ENCODE assay signal across 10 cellular contexts in genomic region chr5:94613583-94613982, GRCh38. TPM values are rescaled to one million over a fixed set of nuclear protein-coding genes. Genes with fewer than 3 reads are reported as not detected.
DNase-seq lines count a peak whose midpoint lies in the region; ATAC-seq, FAIRE-seq and TF ChIP-seq lines count a peak whose summit lies in the region.
"Had no signal": no experiment of that assay in that cellular context is flagged by ENCODE, and none has a peak within 500 bp of the region (broad histone marks: within the 10 kb centered on the region; RNA-seq: fewer than 3 reads in every experiment).

No MANE protein-coding gene starts in this region.

- H3K9ac ChIP-seq in HCT116 (ENCODE audit: low read length), result no peak overlapping the region

- no peak overlapping the region for H2AFZ ChIP-seq in HCT116 (ENCODE audit: low read depth, low read length, poor library complexity, severe bottlenecking)

- H3K4me2 ChIP-seq in HCT116 (ENCODE audit: low read length), result no peak overlapping the region

- no TSS peak for BruUV-seq in HCT116 (replicated peaks; lab: Mats Ljungman, UMichigan)

- DNase-seq in Daoy (ENCODE audit: low read depth) (peak; percentile 19), HCT116 (ENCODE audit: low read depth, low spot score) (peak; percentile 33), SW480 (ENCODE audit: low spot score) (peak; percentile 11), iPS DF 6.9 (ENCODE audit: low read depth, low spot score) (peak; percentile 27), activated gamma-delta T cell treated with Interleukin-2 at 50 U/mL for 16 hours (no peak), NOMO-1 treated with dmso at 0.1 percent for 144 hours (lab: John Stamatoyannopoulos, UW; ENCODE audit: unreplicated experiment) (no peak), pancreas (no peak)
- DNase-seq: immature natural killer cell had no signal

- H3K4me1 ChIP-seq in HCT116 (ENCODE audit: control insufficient read depth in 1 of 2, insufficient read depth in 2 of 2, low read length in 2 of 2) (peaks cover 5 to 7% of the 10 kb centered on the region in 2 experiments), iPS DF 6.9 (ENCODE audit: control insufficient read depth, insufficient read depth, low read length) (no peaks in the 10 kb centered on the region), pancreas (peaks cover 0 to 10% (median 8%) of the 10 kb centered on the region in 3 donors)

- intact Hi-C loops in HCT116 (cut with micrococcal nuclease), result loop anchor here (5.0 kb wide), 2 partner anchors 124 to 239 kb away; no protein-coding TSS in a partner anchor
- intact Hi-C loops in pancreas (cut with DNase I), result no loop called here

- H3K9me3 ChIP-seq in HCT116 (ENCODE audit: control insufficient read depth in 1 of 2, insufficient read depth in 1 of 2, low read depth in 1 of 2, low read length in 2 of 2) (no peaks in the 10 kb centered on the region), iPS DF 6.9 (ENCODE audit: control insufficient read depth, insufficient read depth, low read length) (no peaks in the 10 kb centered on the region), pancreas (no peaks in the 10 kb centered on the region)
- H3K9me3 ChIP-seq: tibial nerve had no signal

- peak; percentile 43 for ATAC-seq in HCT116
- ATAC-seq in GM21360 (IDR thresholded peaks at IDR 0.05; ENCODE audit: unreplicated experiment), result no peak
- no peak for ATAC-seq in pancreas

- H4K20me1 ChIP-seq in HCT116 (ENCODE audit: insufficient read depth), result no peaks in the 10 kb centered on the region

- CTCF ChIA-PET in HCT116 (lab: Charles Lee), result interaction anchor here (0.6 to 1.2 kb wide), 4 partner anchors 9 to 280 kb away, joined by 3 to 5 read pairs (median 4); no protein-coding TSS in a partner anchor

- H3K36me3 ChIP-seq in HCT116 (ENCODE audit: control insufficient read depth in 1 of 2, insufficient read depth in 2 of 2, low read length in 2 of 2), result no peaks in the 10 kb centered on the region
- H3K36me3 ChIP-seq in iPS DF 6.9 (ENCODE audit: control insufficient read depth, insufficient read depth, low read length), result no peaks in the 10 kb centered on the region
- H3K36me3 ChIP-seq in pancreas, result no peaks in the 10 kb centered on the region
- H3K36me3 ChIP-seq: tibial nerve had no signal

- H3K27ac ChIP-seq in HCT116 (ENCODE audit: low read depth, low read length), result no peak overlapping the region
- no peak overlapping the region for H3K27ac ChIP-seq in iPS DF 6.9 (ENCODE audit: low read length)
- no peak overlapping the region for H3K27ac ChIP-seq in pancreas
- H3K27ac ChIP-seq: tibial nerve had no signal

- peak; percentile 31 to 51 (median 42); a peak in 5 of 6 replicates for TF ChIP-seq CTCF in HCT116 (IDR thresholded peaks at IDR 0.05 in 2 of 3, conservative IDR thresholded peaks at IDR 0.05 in 1 of 3; ENCODE audit: borderline replicate concordance in 1 of 3, insufficient read depth in 1 of 3, low read depth in 2 of 3, low read length in 2 of 3)
- TF ChIP-seq CTCF in pancreas (IDR thresholded peaks at IDR 0.05), result no peak

- no peak for FAIRE-seq in pancreas (lab: Jason Lieb, UNC)

- H3K4me3 ChIP-seq in HCT116 (replicated peaks in 1 of 2; ENCODE audit: low read depth in 1 of 2, low read length in 2 of 2) (no peak overlapping the region), iPS DF 6.9 (ENCODE audit: low read length) (no peak overlapping the region), pancreas (no peak overlapping the region)
- H3K4me3 ChIP-seq: tibial nerve had no signal

- H3K27me3 ChIP-seq in HCT116 (ENCODE audit: insufficient read depth, low read length) (no peaks in the 10 kb centered on the region), iPS DF 6.9 (ENCODE audit: control insufficient read depth, insufficient read depth, low read length) (no peaks in the 10 kb centered on the region), pancreas (no peaks in the 10 kb centered on the region)
- H3K27me3 ChIP-seq: tibial nerve had no signal

- WGBS in iPS DF 6.9 (ENCODE audit: insufficient coverage, insufficient read length), result no CpG with 5 or more reads among the region's 2 CpGs
- WGBS in pancreas, 2 donors, result 42 to 45% methylated on average over 2 of the region's 2 CpGs

- H3K79me2 ChIP-seq in HCT116 (ENCODE audit: insufficient read depth, low read length), result peaks cover 15% of the 10 kb centered on the region; the same call in 1 of the 2 replicates

- peak; percentile 44 for TF ChIP-seq RAD21 in HCT116 (IDR thresholded peaks at IDR 0.05; ENCODE audit: low read depth)

- H3K9me2 ChIP-seq in HCT116 (ENCODE audit: insufficient read depth), result no peaks in the 10 kb centered on the region

- RAD21 ChIA-PET in HCT116 (lab: Charles Lee; ENCODE audit: low non-redundant PET in 1 of 2, low total read pairs in 2 of 2, uncharacterized antibody in 2 of 2, unreplicated experiment in 2 of 2), result interaction anchor here (0.9 to 1.3 kb wide), 2 partner anchors 124 to 237 kb away, joined by 3 to 4 read pairs; no protein-coding TSS in a partner anchor

- POLR2A ChIA-PET in HCT116 (lab: Charles Lee), result no interaction called here

- no peak for TF ChIP-seq POLR2A in HCT116 (IDR thresholded peaks at IDR 0.05; ENCODE audit: borderline replicate concordance, extremely low read depth, insufficient read depth, insufficient read length)

TF ChIP-seq in HCT116, 20 proteins besides CTCF, POLR2A, EP300 and RAD21:
- TF ChIP-seq POLR2AphosphoS5 (IDR thresholded peaks at IDR 0.05; ENCODE audit: low read depth, low read length) (no peak), SRF (IDR thresholded peaks at IDR 0.05; ENCODE audit: low read depth) (no peak), SP1 (IDR thresholded peaks at IDR 0.05; ENCODE audit: low read depth) (no peak), EZH2 (IDR thresholded peaks at IDR 0.05) (no peak), FOSL1 (IDR thresholded peaks at IDR 0.05; ENCODE audit: low read depth) (no peak), ATF3 (IDR thresholded peaks at IDR 0.05) (no peak), EZH2phosphoT487 (IDR thresholded peaks at IDR 0.05; ENCODE audit: borderline replicate concordance) (no peak), SIN3A (IDR thresholded peaks at IDR 0.05; ENCODE audit: low read depth) (no peak), CBX3 (IDR thresholded peaks at IDR 0.05; ENCODE audit: low read depth) (no peak), MAX (IDR thresholded peaks at IDR 0.05) (no peak), TCF7L2 (IDR thresholded peaks at IDR 0.05; ENCODE audit: borderline replicate concordance, extremely low read depth, insufficient read depth, insufficient read length) (no peak)
- TF ChIP-seq, protein P1, sequence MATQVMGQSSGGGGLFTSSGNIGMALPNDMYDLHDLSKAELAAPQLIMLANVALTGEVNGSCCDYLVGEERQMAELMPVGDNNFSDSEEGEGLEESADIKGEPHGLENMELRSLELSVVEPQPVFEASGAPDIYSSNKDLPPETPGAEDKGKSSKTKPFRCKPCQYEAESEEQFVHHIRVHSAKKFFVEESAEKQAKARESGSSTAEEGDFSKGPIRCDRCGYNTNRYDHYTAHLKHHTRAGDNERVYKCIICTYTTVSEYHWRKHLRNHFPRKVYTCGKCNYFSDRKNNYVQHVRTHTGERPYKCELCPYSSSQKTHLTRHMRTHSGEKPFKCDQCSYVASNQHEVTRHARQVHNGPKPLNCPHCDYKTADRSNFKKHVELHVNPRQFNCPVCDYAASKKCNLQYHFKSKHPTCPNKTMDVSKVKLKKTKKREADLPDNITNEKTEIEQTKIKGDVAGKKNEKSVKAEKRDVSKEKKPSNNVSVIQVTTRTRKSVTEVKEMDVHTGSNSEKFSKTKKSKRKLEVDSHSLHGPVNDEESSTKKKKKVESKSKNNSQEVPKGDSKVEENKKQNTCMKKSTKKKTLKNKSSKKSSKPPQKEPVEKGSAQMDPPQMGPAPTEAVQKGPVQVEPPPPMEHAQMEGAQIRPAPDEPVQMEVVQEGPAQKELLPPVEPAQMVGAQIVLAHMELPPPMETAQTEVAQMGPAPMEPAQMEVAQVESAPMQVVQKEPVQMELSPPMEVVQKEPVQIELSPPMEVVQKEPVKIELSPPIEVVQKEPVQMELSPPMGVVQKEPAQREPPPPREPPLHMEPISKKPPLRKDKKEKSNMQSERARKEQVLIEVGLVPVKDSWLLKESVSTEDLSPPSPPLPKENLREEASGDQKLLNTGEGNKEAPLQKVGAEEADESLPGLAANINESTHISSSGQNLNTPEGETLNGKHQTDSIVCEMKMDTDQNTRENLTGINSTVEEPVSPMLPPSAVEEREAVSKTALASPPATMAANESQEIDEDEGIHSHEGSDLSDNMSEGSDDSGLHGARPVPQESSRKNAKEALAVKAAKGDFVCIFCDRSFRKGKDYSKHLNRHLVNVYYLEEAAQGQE (IDR thresholded peaks at IDR 0.05; ENCODE audit: low read depth), result no peak

RNA-seq across cellular contexts. Expression of gene KIAA0825, which starts 4.8 kb away (rescaled TPM):
- 1.8 and 2.3 TPM in 2 replicates for total RNA-seq in Daoy (2014; rRNA removed; shearing (Covaris generic))
- total RNA-seq in HCT116 (2021; ENCODE audit: unreplicated experiment) (1.4 TPM), pancreas (1 to 10 TPM; 1.5 to 3.1 (median 2.2) TPM)
- polyA plus RNA-seq in HCT116 (2012), result 0.07 and 0.14 TPM in 2 replicates
- polyA plus RNA-seq in pancreas, result under 1 TPM; 0.33 to 0.49 TPM

RNA-seq across cellular contexts. Expression of gene SLF1, which starts 4.9 kb away (rescaled TPM):
- total RNA-seq in Daoy (2014; rRNA removed; shearing (Covaris generic)), result 20.9 and 21.6 TPM in 2 replicates
- total RNA-seq in HCT116 (2021; ENCODE audit: unreplicated experiment), result 10.4 TPM
- polyA plus RNA-seq in HCT116 (2012), result 1.9 and 2.6 TPM in 2 replicates
- 1 to 10 TPM; 1.1 to 3.9 (median 2.1) TPM for total RNA-seq in pancreas
- 1 to 10 TPM; 1.2 to 3.1 TPM for polyA plus RNA-seq in pancreas

Comparison
In these comparisons a context has a peak if more than half of its experiments do, and no peak if none do; other contexts are left out.
1. DNase-seq: peak in Daoy (single experiment), HCT116 (single experiment), SW480 (single experiment) and iPS DF 6.9 (single experiment); none in activated gamma-delta T cell treated with Interleukin-2 at 50 U/mL for 16 hours (single experiment), NOMO-1 treated with dmso at 0.1 percent for 144 hours (single experiment) and pancreas (0 of 6).
2. CTCF ChIP-seq: peak in HCT116 (3 of 3); none in pancreas (0 of 4).